Comparison of ENCODE assay signal across 7 cellular contexts in genomic region chr7:124553485-124553884, GRCh38.
"Had no signal": no experiment of that assay in that cellular context is flagged by ENCODE, and none has a peak within 500 bp of the region (broad histone marks: within the 10 kb centered on the region; RNA-seq: fewer than 3 reads in every experiment).

No MANE protein-coding gene starts in this region.

- H3K36me3 ChIP-seq: HAP-1 had no signal

- H3K9me3 ChIP-seq: HAP-1 had no signal

- DNase-seq: GM23248, GOT3, H7, HFFc6 had no signal

- H3K4me3 ChIP-seq: GM23248, HAP-1 had no signal

- H3K27ac ChIP-seq: GM23248, HL-60 had no signal

- H3K9ac ChIP-seq: GM23248 had no signal

- ATAC-seq: HCT116 had no signal

- H2AFZ ChIP-seq: GM23248 had no signal
